Comparison of ENCODE assay signal across 1 cellular context in the genomic region with DNA sequence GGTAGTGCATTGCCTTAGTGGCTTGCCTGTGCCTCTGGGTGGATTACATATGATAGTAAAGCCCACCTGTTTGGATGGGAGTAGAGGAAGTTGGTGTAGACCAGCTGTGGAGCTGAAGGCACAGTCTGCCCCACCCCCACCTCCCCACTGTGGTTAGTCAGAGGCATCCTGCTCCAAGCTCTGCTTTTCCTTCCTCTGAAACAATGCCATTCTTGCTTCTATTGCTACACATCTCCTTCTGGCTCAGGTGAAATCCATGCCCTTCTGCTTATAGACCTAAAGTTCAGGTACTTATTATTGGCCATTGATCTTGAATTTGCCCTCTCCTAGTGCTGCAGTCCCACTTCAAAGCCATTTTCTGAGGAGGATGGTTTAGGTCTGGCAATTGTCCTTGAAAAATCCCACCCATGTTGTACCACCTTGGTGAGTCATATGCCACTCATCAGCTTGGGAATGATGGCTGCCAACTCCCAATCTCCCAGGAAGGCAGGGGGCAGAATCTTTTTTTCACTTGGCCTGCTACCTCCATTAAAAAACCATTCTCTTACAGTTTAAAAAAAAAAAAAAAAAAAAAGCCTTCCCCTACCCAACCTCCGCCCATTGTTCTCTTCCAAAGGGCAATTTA.
TF ChIP-seq lines count a peak whose summit lies in the region.

No MANE protein-coding gene starts in this region.

TF ChIP-seq in IMR-90, 13 proteins besides CTCF, POLR2A, EP300 and RAD21:
- TF ChIP-seq MAZ (IDR thresholded peaks at IDR 0.05; ENCODE audit: borderline replicate concordance, low read depth, low read length) (no peak), CEBPB (IDR thresholded peaks at IDR 0.05; ENCODE audit: low read depth, low read length) (no peak), MXI1 (IDR thresholded peaks at IDR 0.05; ENCODE audit: borderline replicate concordance, low read depth, low read length) (no peak), RFX5 (IDR thresholded peaks at IDR 0.05; ENCODE audit: low read depth, low read length) (no peak), BHLHE40 (IDR thresholded peaks at IDR 0.05; ENCODE audit: low read depth, low read length) (no peak), FOS (IDR thresholded peaks at IDR 0.05; ENCODE audit: low read depth, low read length) (no peak)
- TF ChIP-seq, protein P1, sequence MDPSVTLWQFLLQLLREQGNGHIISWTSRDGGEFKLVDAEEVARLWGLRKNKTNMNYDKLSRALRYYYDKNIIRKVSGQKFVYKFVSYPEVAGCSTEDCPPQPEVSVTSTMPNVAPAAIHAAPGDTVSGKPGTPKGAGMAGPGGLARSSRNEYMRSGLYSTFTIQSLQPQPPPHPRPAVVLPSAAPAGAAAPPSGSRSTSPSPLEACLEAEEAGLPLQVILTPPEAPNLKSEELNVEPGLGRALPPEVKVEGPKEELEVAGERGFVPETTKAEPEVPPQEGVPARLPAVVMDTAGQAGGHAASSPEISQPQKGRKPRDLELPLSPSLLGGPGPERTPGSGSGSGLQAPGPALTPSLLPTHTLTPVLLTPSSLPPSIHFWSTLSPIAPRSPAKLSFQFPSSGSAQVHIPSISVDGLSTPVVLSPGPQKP (IDR thresholded peaks at IDR 0.05; ENCODE audit: borderline replicate concordance, low read depth, low read length), result no peak
